In the genomic region with DNA sequence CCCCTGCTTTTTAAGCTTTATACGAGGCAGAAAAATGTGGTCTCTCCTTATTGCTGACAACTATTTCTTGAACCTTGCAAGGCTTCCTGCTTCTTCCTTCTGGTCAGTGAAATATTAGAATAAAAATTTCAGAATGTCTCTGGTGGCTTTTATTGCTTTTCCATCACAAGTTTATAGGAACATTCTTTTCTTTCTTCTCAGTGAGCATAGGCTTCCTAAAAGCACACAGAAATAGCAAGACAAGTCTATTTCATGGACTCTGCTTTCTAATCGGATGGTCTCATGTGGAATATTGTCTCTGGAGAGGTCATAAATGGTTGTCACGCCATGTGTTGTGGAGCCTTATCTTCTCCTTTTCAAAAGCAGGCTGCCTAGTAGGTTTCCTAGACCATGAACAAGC, we compare ENCODE assay signal across 34 cellular contexts.
"Had no signal": no experiment of that assay in that cellular context is flagged by ENCODE, and none has a peak within 500 bp of the region (broad histone marks: within the 10 kb centered on the region; RNA-seq: fewer than 3 reads in every experiment).

No MANE protein-coding gene starts in this region.

- H3K4me1 ChIP-seq: ascending aorta had no signal

- DNase-seq: activated B cell treated with CpG ODN at 0.5 μM for 24 hours; activated CD4-positive, alpha-beta memory T cell treated with anti-CD3 and anti-CD28 coated beads for 36 hours; activated CD4-positive, alpha-beta T cell treated with anti-CD3 and anti-CD28 coated beads for 4 hours; activated CD4-positive, alpha-beta T cell treated with anti-CD3 and anti-CD28 coated beads, Interleukin-2, amount 10 ng/mL, durations not matched to agents 24 days and 14 days; activated CD4-positive, alpha-beta T cell treated with anti-CD3 and anti-CD28 coated beads, Interleukin-2, amount 50 U/mL, for 1 hour; activated CD4-positive, alpha-beta T cell treated with anti-CD3 and anti-CD28 coated beads, Interleukin-2, amount 50 U/mL, for 4 hours; activated CD4-positive, CD25-positive, alpha-beta regulatory T cell treated with anti-CD3 and anti-CD28 coated beads, Interleukin-2, amount 50 U/mL, for 72 hours; activated CD8-positive, alpha-beta memory T cell treated with anti-CD3 and anti-CD28 coated beads, Interleukin-2, amount 50 U/mL, for 4 hours; activated CD8-positive, alpha-beta T cell treated with anti-CD3 and anti-CD28 coated beads for 36 hours; activated effector memory CD4-positive, alpha-beta T cell treated with Interleukin-2 at 50 U/mL for 16 hours; activated gamma-delta T cell; activated naive CD4-positive, alpha-beta T cell treated with anti-CD3 and anti-CD28 coated beads, Interleukin-2, amount 10 ng/mL, durations not matched to agents 7 days and 5 days; activated naive CD4-positive, alpha-beta T cell treated with Interleukin-2 at 50 U/mL for 16 hours; activated naive CD8-positive, alpha-beta T cell treated with anti-CD3 and anti-CD28 coated beads, Interleukin-2, amount 10 ng/mL, durations not matched to agents 7 days and 5 days; activated naive CD8-positive, alpha-beta T cell treated with anti-CD3 and anti-CD28 coated beads, Interleukin-2, amount 50 U/mL, for 24 hours; activated T-cell treated with anti-CD3 and anti-CD28 coated beads, Interleukin-2, amount 50 U/mL, for 24 hours; activated T-cell treated with anti-CD3 and anti-CD28 coated beads, Interleukin-2, amount 50 U/mL, for 48 hours; amygdala; anterior cingulate cortex; caudate nucleus; cerebellar nuclear complex; T-helper 1 cell; T-helper 2 cell; T-helper 9 cell had no signal

- H3K4me3 ChIP-seq: ascending aorta, cardiac muscle cell had no signal

- H3K9me3 Mint-ChIP-seq: activated naive CD4-positive, alpha-beta T cell treated with anti-CD3 and anti-CD28 coated beads, Interleukin-2, amount 10 ng/mL, durations not matched to agents 7 days and 5 days; activated naive CD4-positive, alpha-beta T cell treated with anti-CD3 and anti-CD28 coated beads, Interleukin-2, amount 50 U/mL, for 24 hours; activated naive CD8-positive, alpha-beta T cell treated with anti-CD3 and anti-CD28 coated beads, Interleukin-2, amount 50 U/mL, for 24 hours; central memory CD8-positive, alpha-beta T cell had no signal

- H3K9me3 ChIP-seq: ascending aorta had no signal

- H3K27me3 ChIP-seq: ascending aorta, cardiac muscle cell had no signal

- H3K27ac ChIP-seq: ascending aorta, cardiac muscle cell, VCaP had no signal

- H3K27ac Mint-ChIP-seq: activated B cell treated with CpG ODN at 0.5 μM for 24 hours; activated CD4-positive, alpha-beta memory T cell treated with anti-CD3 and anti-CD28 coated beads for 36 hours; activated CD4-positive, alpha-beta T cell treated with anti-CD3 and anti-CD28 coated beads, Interleukin-2, amount 10 ng/mL, durations not matched to agents 24 days and 14 days; activated CD8-positive, alpha-beta T cell treated with anti-CD3 and anti-CD28 coated beads for 36 hours; activated naive CD4-positive, alpha-beta T cell treated with anti-CD3 and anti-CD28 coated beads, Interleukin-2, amount 10 ng/mL, durations not matched to agents 7 days and 5 days; activated naive CD4-positive, alpha-beta T cell treated with anti-CD3 and anti-CD28 coated beads, Interleukin-2, amount 50 U/mL, for 24 hours; activated naive CD8-positive, alpha-beta T cell; activated naive CD8-positive, alpha-beta T cell treated with anti-CD3 and anti-CD28 coated beads, Interleukin-2, amount 10 ng/mL, durations not matched to agents 7 days and 5 days; activated naive CD8-positive, alpha-beta T cell treated with anti-CD3 and anti-CD28 coated beads, Interleukin-2, amount 50 U/mL, for 24 hours; activated T-cell treated with anti-CD3 and anti-CD28 coated beads, Interleukin-2, amount 50 U/mL, for 24 hours; activated T-helper 2 cell treated with anti-CD3 and anti-CD28 coated beads, Interferon-gamma antibody, Interleukin-2, Interleukin-4, amounts not matched to agents 10 μg/mL and 5 μg/mL and 100 μg/mL, durations not matched to agents 14 hours and 24 hours and 36 hours; T-helper 1 cell treated with Interleukin-12 subunit alpha and Interleukin-12 subunit beta and Interleukin-4 antibody, amounts not matched to agents 30 μg/mL and 1 μg/mL, for 36 hours; T-helper 2 cell treated with Interferon-gamma antibody and Interleukin-4, amounts not matched to agents 5 μg/mL and 100 μg/mL, for 36 hours had no signal

- H3K36me3 ChIP-seq: ascending aorta, cardiac muscle cell had no signal

- H3K4me3 Mint-ChIP-seq: activated B cell treated with CpG ODN at 0.5 μM for 24 hours; activated CD4-positive, alpha-beta memory T cell treated with anti-CD3 and anti-CD28 coated beads for 36 hours; activated CD4-positive, alpha-beta T cell treated with anti-CD3 and anti-CD28 coated beads, Interleukin-2, amount 10 ng/mL, durations not matched to agents 24 days and 14 days; activated CD8-positive, alpha-beta T cell treated with anti-CD3 and anti-CD28 coated beads for 36 hours; activated naive CD4-positive, alpha-beta T cell treated with anti-CD3 and anti-CD28 coated beads, Interleukin-2, amount 10 ng/mL, durations not matched to agents 7 days and 5 days; activated naive CD4-positive, alpha-beta T cell treated with anti-CD3 and anti-CD28 coated beads, Interleukin-2, amount 50 U/mL, for 24 hours; activated naive CD8-positive, alpha-beta T cell; activated naive CD8-positive, alpha-beta T cell treated with anti-CD3 and anti-CD28 coated beads, Interleukin-2, amount 10 ng/mL, durations not matched to agents 7 days and 5 days; activated naive CD8-positive, alpha-beta T cell treated with anti-CD3 and anti-CD28 coated beads, Interleukin-2, amount 50 U/mL, for 24 hours; activated T-cell treated with anti-CD3 and anti-CD28 coated beads, Interleukin-2, amount 50 U/mL, for 24 hours; brain; central memory CD8-positive, alpha-beta T cell; T-helper 1 cell treated with Interleukin-12 subunit alpha and Interleukin-12 subunit beta and Interleukin-4 antibody, amounts not matched to agents 30 μg/mL and 1 μg/mL, for 36 hours; T-helper 2 cell treated with Interferon-gamma antibody and Interleukin-4, amounts not matched to agents 5 μg/mL and 100 μg/mL, for 36 hours had no signal

- H3K36me3 Mint-ChIP-seq: activated CD4-positive, alpha-beta memory T cell treated with anti-CD3 and anti-CD28 coated beads for 36 hours; activated naive CD4-positive, alpha-beta T cell treated with anti-CD3 and anti-CD28 coated beads, Interleukin-2, amount 10 ng/mL, durations not matched to agents 7 days and 5 days; activated naive CD4-positive, alpha-beta T cell treated with anti-CD3 and anti-CD28 coated beads, Interleukin-2, amount 50 U/mL, for 24 hours; activated naive CD8-positive, alpha-beta T cell; activated naive CD8-positive, alpha-beta T cell treated with anti-CD3 and anti-CD28 coated beads, Interleukin-2, amount 10 ng/mL, durations not matched to agents 7 days and 5 days; brain had no signal
